Comparison of ENCODE assay signal across 16 cellular contexts in genomic region chr15:39936187-39936586, GRCh38. TPM values are rescaled to one million over a fixed set of nuclear protein-coding genes. Genes with fewer than 3 reads are reported as not detected.
DNase-seq lines count a peak whose midpoint lies in the region; ATAC-seq and TF ChIP-seq lines count a peak whose summit lies in the region.
"Had no signal": no experiment of that assay in that cellular context is flagged by ENCODE, and none has a peak within 500 bp of the region (broad histone marks: within the 10 kb centered on the region; RNA-seq: fewer than 3 reads in every experiment).

No MANE protein-coding gene starts in this region.

- H3K27me3 ChIP-seq in BLaER1 treated with 17β-estradiol and CSF1 and Interleukin-3, amounts not matched to agents 10 nM and 100 nM = no peaks in the 10 kb centered on the region
- no peaks in the 10 kb centered on the region for H3K27me3 ChIP-seq in kidney epithelial cell (ENCODE audit: control insufficient read depth, insufficient read depth, low read length)
- H3K27me3 ChIP-seq: gastrocnemius medialis had no signal

- peak; percentile 68 for DNase-seq in HT1080 (ENCODE audit: low read depth)
- DNase-seq in astrocyte of the hippocampus (ENCODE audit: low read depth, low spot score) = peak; percentile 62
- peak; percentile 62 for DNase-seq in kidney epithelial cell (ENCODE audit: low read depth)
- DNase-seq in activated CD8-positive, alpha-beta memory T cell treated with anti-CD3 and anti-CD28 coated beads, Interleukin-2, amount 50 U/mL, for 48 hours = no peak
- DNase-seq in mucosa of descending colon = no peak
- DNase-seq: activated naive CD8-positive, alpha-beta T cell treated with anti-CD3 and anti-CD28 coated beads, Interleukin-2, amount 10 ng/mL, durations not matched to agents 7 days and 5 days; cortex of kidney; gastrocnemius medialis; NCI-H1694; NCI-H526 treated with DMSO at 0.1 percent for 48 hours; SHP77 treated with DMSO at 0.1 percent for 48 hours; stimulated activated CD4-positive, alpha-beta T cell treated with anti-CD3 and anti-CD28 coated beads, Interleukin-4, amount 100 ng/mL, for 1 hour; stimulated activated naive CD4-positive, alpha-beta T cell had no signal

- no peak overlapping the region for H3K4me3 ChIP-seq in BLaER1 treated with 17β-estradiol and CSF1 and Interleukin-3, amounts not matched to agents 10 nM and 100 nM
- H3K4me3 ChIP-seq in kidney epithelial cell (ENCODE audit: low read depth, low read length) (no peak overlapping the region), mucosa of descending colon (no peak overlapping the region)
- H3K4me3 ChIP-seq: gastrocnemius medialis had no signal

- no peak overlapping the region for H3K9ac ChIP-seq in BLaER1 treated with 17β-estradiol and CSF1 and Interleukin-3, amounts not matched to agents 10 nM and 100 nM

- intact Hi-C loops in mucosa of descending colon (cut with DNase I, micrococcal nuclease) = no loop called here

- H3K4me2 ChIP-seq in BLaER1 treated with 17β-estradiol and CSF1 and Interleukin-3, amounts not matched to agents 10 nM and 100 nM = peak overlapping the region in 9 of 11 experiments; percentile 83 to 95 (median 91); a peak in 16 of 22 replicates

- ATAC-seq in activated CD4-positive, CD25-positive, alpha-beta regulatory T cell treated with anti-CD3 and anti-CD28 coated beads, Interleukin-2, amount 50 U/mL, for 24 hours = no peak
- ATAC-seq in mucosa of descending colon (no peak), GM18873 (IDR thresholded peaks at IDR 0.05; ENCODE audit: low FRiP score, unreplicated experiment) (no peak)
- ATAC-seq: gastrocnemius medialis had no signal

- peaks cover 0 to 6% (median 0%) of the 10 kb centered on the region in 11 experiments; a peak in 2 of 22 replicates for H4K20me1 ChIP-seq in BLaER1 treated with 17β-estradiol and CSF1 and Interleukin-3, amounts not matched to agents 10 nM and 100 nM

- peak overlapping the region in 1 of 11 experiments; percentile 17; a peak in 2 of 22 replicates for H3K27ac ChIP-seq in BLaER1 treated with 17β-estradiol and CSF1 and Interleukin-3, amounts not matched to agents 10 nM and 100 nM
- H3K27ac ChIP-seq: gastrocnemius medialis had no signal

- TF ChIP-seq CTCF in kidney epithelial cell (IDR thresholded peaks at IDR 0.05; ENCODE audit: insufficient read depth, low read length, poor library complexity, severe bottlenecking) = no peak
- no peak for TF ChIP-seq CTCF in mucosa of descending colon (IDR thresholded peaks at IDR 0.05)

- H3K36me3 ChIP-seq in BLaER1 treated with 17β-estradiol and CSF1 and Interleukin-3, amounts not matched to agents 10 nM and 100 nM = peaks cover 13 to 40% (median 18%) of the 10 kb centered on the region in 11 experiments; a peak in 21 of 22 replicates
- peaks cover 1% of the 10 kb centered on the region for H3K36me3 ChIP-seq in kidney epithelial cell (ENCODE audit: control insufficient read depth, insufficient read depth, low read length)
- no peaks in the 10 kb centered on the region for H3K36me3 ChIP-seq in mucosa of descending colon (ENCODE audit: low read depth)

- H3K4me1 ChIP-seq in BLaER1 treated with 17β-estradiol and CSF1 and Interleukin-3, amounts not matched to agents 10 nM and 100 nM = peaks cover 39 to 59% (median 45%) of the 10 kb centered on the region in 10 experiments
- peaks cover 10% of the 10 kb centered on the region for H3K4me1 ChIP-seq in mucosa of descending colon (ENCODE audit: low read depth)

- H3K9me3 ChIP-seq in BLaER1 treated with 17β-estradiol and CSF1 and Interleukin-3, amounts not matched to agents 10 nM and 100 nM (replicated peaks in 1 of 11) = peaks cover 0 to 12% (median 10%) of the 10 kb centered on the region in 11 experiments; a peak in 12 of 22 replicates
- no peaks in the 10 kb centered on the region for H3K9me3 ChIP-seq in mucosa of descending colon
- H3K9me3 ChIP-seq: gastrocnemius medialis had no signal

RNA-seq across cellular contexts. Expression of gene EIF2AK4, which starts 2.3 kb away (rescaled TPM):
- 57.7 and 65.6 TPM in 2 replicates for total RNA-seq in HT1080 (2014; rRNA removed; shearing (Covaris generic))
- polyA plus RNA-seq in HT1080 (2015; cell fraction: cytosol; rRNA removed) = 61.2 and 77.3 TPM in 2 replicates
- polyA plus RNA-seq in HT1080 (2015; cell fraction: nucleus; rRNA removed) = 40.0 and 44.4 TPM in 2 replicates
- 60.6 and 72.6 TPM in 2 replicates for total RNA-seq in kidney epithelial cell
- 10 to 100 TPM; 17.3 to 31.2 (median 23.9) TPM for total RNA-seq in mucosa of descending colon

RNA-seq across cellular contexts. Expression of gene GPR176, which starts 16.1 kb away (rescaled TPM):
- 50.0 and 58.1 TPM in 2 replicates for total RNA-seq in HT1080 (2014; rRNA removed; shearing (Covaris generic))
- 39.6 and 42.7 TPM in 2 replicates for polyA plus RNA-seq in HT1080 (2015; cell fraction: cytosol; rRNA removed)
- 22.3 and 22.9 TPM in 2 replicates for polyA plus RNA-seq in HT1080 (2015; cell fraction: nucleus; rRNA removed)
- 52.0 and 55.9 TPM in 2 replicates for total RNA-seq in kidney epithelial cell
- 1 to 10 TPM in 2 of 3 donors, under 1 TPM in 1; 0.32 to 4.9 (median 1.2) TPM for total RNA-seq in mucosa of descending colon

Comparison
In these comparisons a context has a peak if more than half of its experiments do, and no peak if none do; other contexts are left out.
1. DNase-seq: peak in HT1080 (single experiment), astrocyte of the hippocampus (single experiment) and kidney epithelial cell (single experiment); none in activated CD8-positive, alpha-beta memory T cell treated with anti-CD3 and anti-CD28 coated beads, Interleukin-2, amount 50 U/mL, for 48 hours (single experiment) and mucosa of descending colon (0 of 3).